In genomic region chr3:189563841-189564563, GRCh38 we compare ENCODE assay signal across 8 cellular contexts.
DNase-seq lines count a peak whose midpoint lies in the region; ATAC-seq and TF ChIP-seq lines count a peak whose summit lies in the region.

No MANE protein-coding gene starts in this region.

- no peak overlapping the region for H3K27ac ChIP-seq in testis

- intact Hi-C loops in testis (cut with DNase I; ENCODE audit: low total_unique reads), result no loop called here

- WGBS in testis, 2 donors, result 74 to 77% methylated on average over 6 of the region's 6 CpGs

- no peaks in the 10 kb centered on the region for H3K27me3 Mint-ChIP-seq in activated naive CD4-positive, alpha-beta T cell treated with anti-CD3 and anti-CD28 coated beads, Interleukin-2, amount 10 ng/mL, durations not matched to agents 7 days and 5 days

- no peak for TF ChIP-seq CTCF in GM13976 (IDR thresholded peaks at IDR 0.05; ENCODE audit: borderline replicate concordance, control extremely low read depth, extremely low read depth, insufficient read depth, missing control alignments)
- no peak for TF ChIP-seq CTCF in testis (IDR thresholded peaks at IDR 0.05)

- H3K27ac Mint-ChIP-seq in activated naive CD4-positive, alpha-beta T cell treated with anti-CD3 and anti-CD28 coated beads, Interleukin-2, amount 10 ng/mL, durations not matched to agents 7 days and 5 days, result no peak overlapping the region

- H3K36me3 ChIP-seq in testis (ENCODE audit: low read depth, missing control alignments), result no peaks in the 10 kb centered on the region

- no peak overlapping the region for H3K4me3 ChIP-seq in testis

- no peaks in the 10 kb centered on the region for H3K27me3 ChIP-seq in testis

- peak; percentile 45 for DNase-seq in GM13976 (ENCODE audit: low spot score)
- peak; percentile 91 for DNase-seq in HS-5 (ENCODE audit: low read depth)
- DNase-seq in activated naive CD4-positive, alpha-beta T cell treated with anti-CD3 and anti-CD28 coated beads, Interleukin-2, amount 10 ng/mL, durations not matched to agents 7 days and 5 days, result peak; percentile 28
- peak; percentile 46 for DNase-seq in stimulated activated CD4-positive, alpha-beta T cell treated with anti-CD3 and anti-CD28 coated beads, Interleukin-1b, Interleukin-23, amount 100 ng/mL, for 48 hours
- DNase-seq in globus pallidus (ENCODE audit: low spot score), result no peak
- DNase-seq in testis, result no peak
- no peak for DNase-seq in NCI-H1105 (lab: John Stamatoyannopoulos, UW)

- no peaks in the 10 kb centered on the region for H3K9me3 ChIP-seq in testis

- ATAC-seq in GM21576 (IDR thresholded peaks at IDR 0.05; ENCODE audit: unreplicated experiment), result peak; percentile 81

- peaks cover 3% of the 10 kb centered on the region for H3K4me1 Mint-ChIP-seq in activated naive CD4-positive, alpha-beta T cell treated with anti-CD3 and anti-CD28 coated beads, Interleukin-2, amount 10 ng/mL, durations not matched to agents 7 days and 5 days

- no peaks in the 10 kb centered on the region for H3K9me3 Mint-ChIP-seq in activated naive CD4-positive, alpha-beta T cell treated with anti-CD3 and anti-CD28 coated beads, Interleukin-2, amount 10 ng/mL, durations not matched to agents 7 days and 5 days

- H3K36me3 Mint-ChIP-seq in activated naive CD4-positive, alpha-beta T cell treated with anti-CD3 and anti-CD28 coated beads, Interleukin-2, amount 10 ng/mL, durations not matched to agents 7 days and 5 days, result no peaks in the 10 kb centered on the region

- no peak overlapping the region for H3K4me3 Mint-ChIP-seq in activated naive CD4-positive, alpha-beta T cell treated with anti-CD3 and anti-CD28 coated beads, Interleukin-2, amount 10 ng/mL, durations not matched to agents 7 days and 5 days

- CTCF ChIA-PET in activated naive CD4-positive, alpha-beta T cell treated with anti-CD3 and anti-CD28 coated beads, Interleukin-2, amount 10 ng/mL, durations not matched to agents 7 days and 5 days (lab: Charles Lee), result interaction anchor here (0.6 kb wide), 1 partner anchor 135 kb away, joined by 3 read pairs; no protein-coding TSS in a partner anchor

- no peaks in the 10 kb centered on the region for H3K4me1 ChIP-seq in testis

- in situ Hi-C loops in GM13976 (cut with MboI; ENCODE audit: low sequenced_read_pairs, unreplicated experiment), result no loop called here

- no peak for TF ChIP-seq POLR2A in testis (IDR thresholded peaks at IDR 0.05)

Comparison
In these comparisons a context has a peak if more than half of its experiments do, and no peak if none do; other contexts are left out.
1. DNase-seq: peak in GM13976 (single experiment), HS-5 (single experiment), activated naive CD4-positive, alpha-beta T cell treated with anti-CD3 and anti-CD28 coated beads, Interleukin-2, amount 10 ng/mL, durations not matched to agents 7 days and 5 days (single experiment) and stimulated activated CD4-positive, alpha-beta T cell treated with anti-CD3 and anti-CD28 coated beads, Interleukin-1b, Interleukin-23, amount 100 ng/mL, for 48 hours (single experiment); none in globus pallidus (single experiment), testis (single experiment) and NCI-H1105 (single experiment).